Comparison of ENCODE assay signal across 8 cellular contexts in the genomic region with DNA sequence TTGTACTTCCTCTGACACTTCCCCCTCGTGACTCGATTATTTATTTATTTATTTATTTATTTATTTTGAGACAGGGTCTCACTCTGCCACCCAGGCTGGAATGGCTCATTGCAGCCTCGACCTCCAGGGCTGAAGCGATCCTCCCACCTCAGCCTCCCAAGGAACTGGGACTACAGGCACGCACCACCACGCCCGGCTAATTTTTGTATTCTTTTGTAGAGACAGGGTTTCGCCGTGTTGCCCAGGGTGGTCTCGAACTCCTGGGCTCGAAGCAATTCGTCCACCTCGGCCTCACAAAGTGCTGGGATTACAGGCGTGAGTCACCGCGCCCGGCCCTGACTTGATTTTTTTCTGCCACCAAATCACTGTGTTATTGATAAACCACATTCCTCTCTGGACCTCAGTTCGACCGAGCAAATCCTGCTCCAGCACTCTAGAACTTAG. TPM values are rescaled to one million over a fixed set of nuclear protein-coding genes. Genes with fewer than 3 reads are reported as not detected.
DNase-seq lines count a peak whose midpoint lies in the region; ATAC-seq and TF ChIP-seq lines count a peak whose summit lies in the region.

No MANE protein-coding gene starts in this region.

- H3K9me3 ChIP-seq in MG63 (no peaks in the 10 kb centered on the region), endodermal cell (ENCODE audit: control insufficient read depth, low read length) (no peaks in the 10 kb centered on the region)

- DNase-seq in Calu3 (no peak), MG63 (no peak), endodermal cell (no peak), osteocyte (ENCODE audit: extremely low spot score, unreplicated experiment) (no peak), amygdala (lab: John Stamatoyannopoulos, UW) (no peak), GM10248 (ENCODE audit: extremely low spot score) (no peak)

- H3K9ac ChIP-seq in endodermal cell (ENCODE audit: extremely low read depth, low read length, poor library complexity, severe bottlenecking), result peak overlapping the region; percentile 93

- TF ChIP-seq CTCF in Calu3 (IDR thresholded peaks at IDR 0.05; ENCODE audit: unreplicated experiment) (no peak), endodermal cell (conservative IDR thresholded peaks at IDR 0.05) (no peak), osteocyte (IDR thresholded peaks at IDR 0.05) (no peak), GM10248 (IDR thresholded peaks at IDR 0.05; ENCODE audit: control extremely low read depth, extremely low read depth, low read depth, missing control alignments) (no peak)

- H3K27ac Mint-ChIP-seq in Calu3 (ENCODE audit: unreplicated experiment) (peak overlapping the region; percentile 96), endodermal cell (peak overlapping the region; percentile 95), osteocyte (ENCODE audit: unreplicated experiment) (peak overlapping the region; percentile 97)

- H3K4me3 ChIP-seq in MG63, result peak overlapping the region; percentile 82
- peak overlapping the region; percentile 97 for H3K4me3 ChIP-seq in endodermal cell (ENCODE audit: low read length)

- peaks cover 76% of the 10 kb centered on the region for H3K36me3 ChIP-seq in MG63
- peaks cover 53% of the 10 kb centered on the region for H3K36me3 ChIP-seq in endodermal cell (ENCODE audit: control insufficient read depth, insufficient read depth, low read length)

- CTCF ChIA-PET in Calu3 (lab: Charles Lee) (interaction anchor here (0.6 to 1.4 kb wide), 11 partner anchors 9 to 227 kb away, joined by 3 to 19 read pairs (median 6); a partner anchor contains a TSS), GM10248 (lab: Yijun Ruan, JAX) (interaction anchor here (0.7 to 3.4 kb wide), 14 partner anchors 8 to 398 kb away, joined by 3 to 16 read pairs (median 4); a partner anchor contains a TSS)

- peaks cover 59% of the 10 kb centered on the region for H3K36me3 Mint-ChIP-seq in Calu3 (ENCODE audit: insufficient read depth, unreplicated experiment)
- H3K36me3 Mint-ChIP-seq in endodermal cell (ENCODE audit: low read depth), result peaks cover 56% of the 10 kb centered on the region
- H3K36me3 Mint-ChIP-seq in osteocyte (ENCODE audit: unreplicated experiment), result peaks cover 29% of the 10 kb centered on the region

- H3K27me3 Mint-ChIP-seq in Calu3 (ENCODE audit: unreplicated experiment), result no peaks in the 10 kb centered on the region
- no peaks in the 10 kb centered on the region for H3K27me3 Mint-ChIP-seq in endodermal cell (ENCODE audit: insufficient read depth)
- H3K27me3 Mint-ChIP-seq in osteocyte (ENCODE audit: unreplicated experiment), result no peaks in the 10 kb centered on the region

- intact Hi-C loops in Calu3 (cut with micrococcal nuclease; ENCODE audit: unreplicated experiment), result loop anchor here (5.0 kb wide), 1 partner anchor 57 kb away; a partner anchor contains a TSS

- H3K4me1 ChIP-seq in endodermal cell (ENCODE audit: control insufficient read depth, insufficient read depth, low read length), result peaks cover 6% of the 10 kb centered on the region

- POLR2A ChIA-PET in GM10248 (lab: Yijun Ruan, JAX), result interaction anchor here (0.6 to 2.0 kb wide), 16 partner anchors 8 to 398 kb away, joined by 3 to 21 read pairs (median 4); a partner anchor contains a TSS

- no TSS peak for BruUV-seq in Calu3 (replicated peaks; lab: Mats Ljungman, UMichigan)

- peak overlapping the region; percentile 87 for H3K27ac ChIP-seq in endodermal cell (ENCODE audit: low read depth, low read length)

- WGBS in endodermal cell (ENCODE audit: insufficient coverage in 1 of 2, insufficient read length in 1 of 2), 2 experiments, result 29 to 33% methylated on average over 15 to 17 of the region's 19 CpGs

- no peaks in the 10 kb centered on the region for H3K27me3 ChIP-seq in MG63
- H3K27me3 ChIP-seq in endodermal cell (ENCODE audit: control insufficient read depth, insufficient read depth, low read length, poor library complexity, severe bottlenecking), result no peaks in the 10 kb centered on the region

- H3K4me1 Mint-ChIP-seq in Calu3 (ENCODE audit: low read depth, unreplicated experiment), result peaks cover 26% of the 10 kb centered on the region
- peaks cover 36% of the 10 kb centered on the region for H3K4me1 Mint-ChIP-seq in endodermal cell
- peaks cover 54% of the 10 kb centered on the region for H3K4me1 Mint-ChIP-seq in osteocyte (ENCODE audit: unreplicated experiment)

- no peaks in the 10 kb centered on the region for H3K9me3 Mint-ChIP-seq in Calu3 (ENCODE audit: low read depth, unreplicated experiment)
- no peaks in the 10 kb centered on the region for H3K9me3 Mint-ChIP-seq in endodermal cell
- no peaks in the 10 kb centered on the region for H3K9me3 Mint-ChIP-seq in osteocyte (ENCODE audit: unreplicated experiment)

- ATAC-seq in HG03139 (IDR thresholded peaks at IDR 0.05; ENCODE audit: unreplicated experiment) (no peak), HG02938 (IDR thresholded peaks at IDR 0.05; ENCODE audit: unreplicated experiment) (no peak)

- H3K4me3 Mint-ChIP-seq in Calu3 (ENCODE audit: low read depth, unreplicated experiment) (peak overlapping the region; percentile 89), endodermal cell (peak overlapping the region; percentile 99), osteocyte (ENCODE audit: unreplicated experiment) (peak overlapping the region; percentile 91)

RNA-seq across cellular contexts. Expression of a gene that starts 0.8 kb away (rescaled TPM):
- total RNA-seq in Calu3 (2022) (1,148 and 1,217 TPM in 2 replicates), endodermal cell (1,000 to 10,000 TPM; 1,639 TPM), osteocyte (1,390 and 1,395 TPM in 2 replicates)
- total RNA-seq in MG63 (2014; rRNA removed; shearing (Covaris generic); ENCODE audit: low replicate concordance), result 768 and 1,491 TPM in 2 replicates
- polyA plus RNA-seq in endodermal cell (2013, experiment 1 of 2), result 2,129 TPM
- polyA plus RNA-seq in endodermal cell (2013, experiment 2 of 2), result 2,042 TPM

RNA-seq across cellular contexts. Expression of a gene that starts 1.3 kb away (rescaled TPM):
- total RNA-seq in Calu3 (2022) (34.5 and 35.3 TPM in 2 replicates), endodermal cell (100 to 1,000 TPM; 111 to 112 TPM), osteocyte (153 TPM in 2 replicates)
- total RNA-seq in MG63 (2014; rRNA removed; shearing (Covaris generic); ENCODE audit: low replicate concordance), result 445 and 645 TPM in 2 replicates
- polyA plus RNA-seq in endodermal cell (2013, experiment 1 of 2), result 92.9 TPM
- polyA plus RNA-seq in endodermal cell (2013, experiment 2 of 2), result 105 TPM

RNA-seq across cellular contexts. Expression of a gene that starts 7.0 kb away (rescaled TPM):
- total RNA-seq in Calu3 (2022) (44.9 and 49.3 TPM in 2 replicates), endodermal cell (10 to 100 TPM; 17.0 to 22.9 TPM), osteocyte (3.8 and 5.8 TPM in 2 replicates)
- 6.7 and 26.1 TPM in 2 replicates for total RNA-seq in MG63 (2014; rRNA removed; shearing (Covaris generic); ENCODE audit: low replicate concordance)
- polyA plus RNA-seq in endodermal cell (2013, experiment 1 of 2), result 8.3 TPM
- 7.2 TPM for polyA plus RNA-seq in endodermal cell (2013, experiment 2 of 2)

RNA-seq across cellular contexts. Expression of a gene that starts 7.3 kb away (rescaled TPM):
- total RNA-seq in Calu3 (2022) (4.2 and 4.3 TPM in 2 replicates), endodermal cell (10 to 100 TPM; 28.7 to 41.6 TPM), osteocyte (2.1 and 3.0 TPM in 2 replicates)
- 0.79 TPM in 1 of 2 replicates, not detected in the other for total RNA-seq in MG63 (2014; rRNA removed; shearing (Covaris generic); ENCODE audit: low replicate concordance)
- 20.6 TPM for polyA plus RNA-seq in endodermal cell (2013, experiment 1 of 2)
- polyA plus RNA-seq in endodermal cell (2013, experiment 2 of 2), result 19.2 TPM

RNA-seq across cellular contexts. Expression of a gene that starts 9.6 kb away (rescaled TPM):
- 10.8 and 11.4 TPM in 2 replicates for total RNA-seq in Calu3 (2022)
- total RNA-seq in MG63 (2014; rRNA removed; shearing (Covaris generic); ENCODE audit: low replicate concordance), result 0.69 and 4.0 TPM in 2 replicates
- total RNA-seq in endodermal cell, result 10 to 100 TPM; 11.2 to 15.7 TPM
- 5.7 TPM for polyA plus RNA-seq in endodermal cell (2013, experiment 1 of 2)
- polyA plus RNA-seq in endodermal cell (2013, experiment 2 of 2), result 5.5 TPM
- 8.5 and 9.9 TPM in 2 replicates for total RNA-seq in osteocyte
